Comparison of ENCODE assay signal across 19 cellular contexts in genomic region chr11:113977071-113977490, GRCh38. TPM values are rescaled to one million over a fixed set of nuclear protein-coding genes. Genes with fewer than 3 reads are reported as not detected.
"Had no signal": no experiment of that assay in that cellular context is flagged by ENCODE, and none has a peak within 500 bp of the region (broad histone marks: within the 10 kb centered on the region; RNA-seq: fewer than 3 reads in every experiment).

No MANE protein-coding gene starts in this region.

- H3K4me3 Mint-ChIP-seq: activated CD8-positive, alpha-beta memory T cell treated with anti-CD3 and anti-CD28 coated beads, Interleukin-2, amount 10 ng/mL, durations not matched to agents 7 days and 5 days; activated naive CD8-positive, alpha-beta T cell; activated T-cell treated with anti-CD3 and anti-CD28 coated beads, Interleukin-2, amount 50 U/mL, for 24 hours; natural killer cell; stimulated activated effector memory CD8-positive, alpha-beta T cell treated with anti-CD3 and anti-CD28 coated beads, Interleukin-12 subunit alpha, Interleukin-12 subunit beta, amount 100 ng/mL, for 72 hours had no signal

- H3K4me2 ChIP-seq: smooth muscle cell had no signal

- H3K27ac Mint-ChIP-seq: activated CD8-positive, alpha-beta memory T cell treated with anti-CD3 and anti-CD28 coated beads, Interleukin-2, amount 10 ng/mL, durations not matched to agents 7 days and 5 days; activated naive CD8-positive, alpha-beta T cell; activated T-cell treated with anti-CD3 and anti-CD28 coated beads, Interleukin-2, amount 50 U/mL, for 24 hours; natural killer cell; progenitor cell of endocrine pancreas; stimulated activated effector memory CD8-positive, alpha-beta T cell treated with anti-CD3 and anti-CD28 coated beads, Interleukin-12 subunit alpha, Interleukin-12 subunit beta, amount 100 ng/mL, for 72 hours had no signal

- DNase-seq: activated CD4-positive, alpha-beta T cell treated with anti-CD3 and anti-CD28 coated beads, Interleukin-2, amount 50 U/mL, for 48 hours; activated CD4-positive, CD25-positive, alpha-beta regulatory T cell treated with anti-CD3 and anti-CD28 coated beads, Interleukin-2, amount 50 U/mL, for 72 hours; activated CD8-positive, alpha-beta memory T cell treated with anti-CD3 and anti-CD28 coated beads, Interleukin-2, amount 10 ng/mL, durations not matched to agents 7 days and 5 days; activated gamma-delta T cell; activated T-cell treated with anti-CD3 and anti-CD28 coated beads, Interleukin-2, amount 50 U/mL, for 24 hours; anterior cingulate cortex; dorsolateral prefrontal cortex; hypothalamus; natural killer cell; nucleus accumbens; right cardiac atrium; trophoblast cell had no signal

- ATAC-seq: activated CD8-positive, alpha-beta memory T cell treated with anti-CD3 and anti-CD28 coated beads, Interleukin-2, amount 10 ng/mL, durations not matched to agents 7 days and 5 days; natural killer cell; right cardiac atrium had no signal

- H3K9me3 Mint-ChIP-seq: activated T-cell treated with anti-CD3 and anti-CD28 coated beads, Interleukin-2, amount 50 U/mL, for 24 hours; natural killer cell; stimulated activated effector memory CD8-positive, alpha-beta T cell treated with anti-CD3 and anti-CD28 coated beads, Interleukin-12 subunit alpha, Interleukin-12 subunit beta, amount 100 ng/mL, for 72 hours had no signal

- H3K27ac ChIP-seq: dorsolateral prefrontal cortex had no signal

- H3K36me3 Mint-ChIP-seq: activated CD8-positive, alpha-beta memory T cell treated with anti-CD3 and anti-CD28 coated beads, Interleukin-2, amount 10 ng/mL, durations not matched to agents 7 days and 5 days; activated naive CD8-positive, alpha-beta T cell; natural killer cell; stimulated activated effector memory CD8-positive, alpha-beta T cell treated with anti-CD3 and anti-CD28 coated beads, Interleukin-12 subunit alpha, Interleukin-12 subunit beta, amount 100 ng/mL, for 72 hours had no signal

- H3K4me3 ChIP-seq: dorsolateral prefrontal cortex, lung, smooth muscle cell had no signal

RNA-seq across cellular contexts. Expression of gene HTR3A, which starts 2.2 kb away (rescaled TPM):
- total RNA-seq: activated CD8-positive, alpha-beta memory T cell treated with anti-CD3 and anti-CD28 coated beads, Interleukin-2, amount 10 ng/mL, durations not matched to agents 7 days and 5 days; chondrocyte; natural killer cell; progenitor cell of endocrine pancreas; right cardiac atrium; smooth muscle cell; T-helper 2 cell treated with Interferon-gamma antibody and Interleukin-4, amounts not matched to agents 100 ng/mL and 5 ng/mL, for 36 hours had no signal
- polyA plus RNA-seq: smooth muscle cell had no signal
